Comparison of ENCODE assay signal across 18 cellular contexts in the genomic region with DNA sequence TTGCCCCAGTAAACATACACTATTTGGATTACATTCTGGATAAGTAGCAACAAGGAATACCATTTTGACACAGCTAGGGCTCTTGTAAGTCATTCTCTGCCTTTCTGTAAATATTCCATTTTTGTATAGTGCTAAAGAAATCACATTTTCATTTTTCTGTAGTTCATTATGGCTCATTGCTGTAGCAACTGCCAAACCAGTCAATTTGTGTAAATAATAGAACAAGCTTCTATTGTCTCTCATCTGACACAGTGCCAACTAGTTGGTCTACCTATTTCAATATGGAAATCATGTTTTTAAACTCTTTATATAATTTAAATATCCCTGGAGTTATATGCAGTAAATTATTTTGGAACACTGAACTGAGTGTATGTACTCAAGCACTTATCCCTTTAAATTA.
"Had no signal": no experiment of that assay in that cellular context is flagged by ENCODE, and none has a peak within 500 bp of the region (broad histone marks: within the 10 kb centered on the region; RNA-seq: fewer than 3 reads in every experiment).

No MANE protein-coding gene starts in this region.

- DNase-seq: activated B cell treated with CpG ODN at 0.5 μM for 24 hours; activated CD4-positive, alpha-beta T cell treated with anti-CD3 and anti-CD28 coated beads, Interleukin-2, amount 10 ng/mL, durations not matched to agents 24 days and 14 days; activated CD8-positive, alpha-beta memory T cell treated with anti-CD3 and anti-CD28 coated beads, Interleukin-2, amount 50 U/mL, for 48 hours; activated gamma-delta T cell; activated T-cell treated with anti-CD3 and anti-CD28 coated beads, Interleukin-2, amount 50 U/mL, for 72 hours; amniotic stem cell; caudate nucleus; islet precursor cell; naive B cell; ovary; sigmoid colon; spleen; stimulated activated CD4-positive, alpha-beta T cell treated with anti-CD3 and anti-CD28 coated beads, Interleukin-1b, Interleukin-23, amount 100 ng/mL, for 48 hours; stomach; testis; upper lobe of right lung had no signal

- H3K4me3 ChIP-seq: esophagus muscularis mucosa, neural progenitor cell, ovary, sigmoid colon, spleen, stomach, testis, upper lobe of right lung had no signal

- H3K27ac ChIP-seq: esophagus muscularis mucosa, neural progenitor cell, ovary, sigmoid colon, spleen, stomach, testis, upper lobe of right lung had no signal
